7 cellular contexts compared by ENCODE assay signal in genomic region chr5:14035859-14036440, GRCh38.
A peak's percentile ranks its signal among the peaks of the same experiment; 100 is the strongest.
DNase-seq lines count a peak whose midpoint lies in the region; ATAC-seq and TF ChIP-seq lines count a peak whose summit lies in the region.

No MANE protein-coding gene starts in this region.

- ATAC-seq in lower lobe of right lung (peak; percentile 81 to 92), aorta (ENCODE audit: low FRiP score) (peak; percentile 88)

- no peaks in the 10 kb centered on the region for H3K36me3 ChIP-seq in colonic mucosa
- no peaks in the 10 kb centered on the region for H3K36me3 ChIP-seq in lower lobe of right lung
- no peaks in the 10 kb centered on the region for H3K36me3 ChIP-seq in aorta (ENCODE audit: control insufficient read depth in 1 of 2, insufficient read depth in 2 of 2, low read length in 1 of 2)

- H3K27me3 ChIP-seq in colonic mucosa = no peaks in the 10 kb centered on the region
- H3K27me3 ChIP-seq in lower lobe of right lung (ENCODE audit: low read depth) = no peaks in the 10 kb centered on the region
- no peaks in the 10 kb centered on the region for H3K27me3 ChIP-seq in aorta (ENCODE audit: control insufficient read depth in 1 of 2, insufficient read depth in 2 of 2, low read length in 1 of 2)

- H3K9ac ChIP-seq in colonic mucosa (ENCODE audit: low read depth in 2 of 2, low read length in 2 of 2) = no peak overlapping the region

- DNase-seq in GM20000 (ENCODE audit: low spot score) (peak; percentile 32), NCI-H2171 treated with DMSO at 0.1 percent for 48 hours (lab: John Stamatoyannopoulos, UW) (peak; percentile 74), colonic mucosa (peak; percentile 22), lower lobe of right lung (no peak), aorta (peak in 1 of 2 donors; percentile 62), NCI-H345 treated with DMSO at 0.1 percent for 48 hours (lab: John Stamatoyannopoulos, UW; ENCODE audit: unreplicated experiment) (no peak)
- DNase-seq in stimulated activated CD4-positive, alpha-beta T cell treated with anti-CD3 and anti-CD28 coated beads, Interleukin-12 subunit alpha, Interleukin-12 subunit beta, amount 100 ng/mL, for 4 hours = no peak

- 0 to 1% methylated on average over 9 of the region's 9 CpGs for WGBS in aorta, 2 donors

- H3K27ac ChIP-seq in colonic mucosa (no peak overlapping the region), lower lobe of right lung (peak overlapping the region; percentile 8), aorta (ENCODE audit: low read depth in 1 of 2, low read length in 2 of 2) (peak overlapping the region in 1 of 2 donors; percentile 48)

- H3K4me3 ChIP-seq in colonic mucosa = no peak overlapping the region
- H3K4me3 ChIP-seq in lower lobe of right lung = no peak overlapping the region
- H3K4me3 ChIP-seq in aorta (ENCODE audit: low read length in 2 of 2) = no peak overlapping the region

- no peak for TF ChIP-seq CTCF in GM20000 (IDR thresholded peaks at IDR 0.05; ENCODE audit: extremely low read depth, missing control alignments)
- no peak for TF ChIP-seq CTCF in colonic mucosa (IDR thresholded peaks at IDR 0.05)
- TF ChIP-seq CTCF in lower lobe of right lung (IDR thresholded peaks at IDR 0.05) = no peak

- intact Hi-C loops in colonic mucosa (cut with DNase I) = no loop called here
- intact Hi-C loops in lower lobe of right lung (cut with DNase I) = no loop called here
- intact Hi-C loops in aorta (cut with DNase I) = loop anchor here in 1 of 2 donors (5.0 kb wide), 2 partner anchors 71 to 106 kb away; partner anchors contain the start of gene TRIO

- H3K4me1 ChIP-seq in colonic mucosa = no peaks in the 10 kb centered on the region
- H3K4me1 ChIP-seq in lower lobe of right lung = peaks cover 19% of the 10 kb centered on the region
- H3K4me1 ChIP-seq in aorta (ENCODE audit: control insufficient read depth in 1 of 2, insufficient read depth in 2 of 2, low read length in 2 of 2) = peaks cover 0 to 2% of the 10 kb centered on the region in 2 donors

- H3K9me3 ChIP-seq in colonic mucosa = no peaks in the 10 kb centered on the region
- no peaks in the 10 kb centered on the region for H3K9me3 ChIP-seq in lower lobe of right lung
- H3K9me3 ChIP-seq in aorta (ENCODE audit: control insufficient read depth, low read length) = no peaks in the 10 kb centered on the region

Comparison
In these comparisons a context has a peak if more than half of its experiments do, and no peak if none do; other contexts are left out.
1. DNase-seq: peak in GM20000 (single experiment), NCI-H2171 treated with DMSO at 0.1 percent for 48 hours (single experiment) and colonic mucosa (single experiment); none in lower lobe of right lung (single experiment), stimulated activated CD4-positive, alpha-beta T cell treated with anti-CD3 and anti-CD28 coated beads, Interleukin-12 subunit alpha, Interleukin-12 subunit beta, amount 100 ng/mL, for 4 hours (single experiment) and NCI-H345 treated with DMSO at 0.1 percent for 48 hours (single experiment).